Comparison of ENCODE assay signal across 19 cellular contexts in genomic region chr14:21398901-21399300, GRCh38. TPM values are rescaled to one million over a fixed set of nuclear protein-coding genes. Genes with fewer than 3 reads are reported as not detected.
DNase-seq lines count a peak whose midpoint lies in the region; TF ChIP-seq lines count a peak whose summit lies in the region.
"Had no signal": no experiment of that assay in that cellular context is flagged by ENCODE, and none has a peak within 500 bp of the region (broad histone marks: within the 10 kb centered on the region; RNA-seq: fewer than 3 reads in every experiment).

No MANE protein-coding gene starts in this region.

- intact Hi-C loops in activated naive CD4-positive, alpha-beta T cell treated with anti-CD3 and anti-CD28 coated beads for 36 hours (cut with micrococcal nuclease), result no loop called here

- H3K27ac Mint-ChIP-seq in activated naive CD4-positive, alpha-beta T cell treated with anti-CD3 and anti-CD28 coated beads, Interleukin-2, amount 10 ng/mL, durations not matched to agents 7 days and 5 days, result peak overlapping the region; percentile 33
- no peak overlapping the region for H3K27ac Mint-ChIP-seq in activated naive CD4-positive, alpha-beta T cell treated with anti-CD3 and anti-CD28 coated beads for 36 hours
- H3K27ac Mint-ChIP-seq: HFFc6 had no signal

- CTCF ChIA-PET in activated naive CD4-positive, alpha-beta T cell treated with anti-CD3 and anti-CD28 coated beads, Interleukin-2, amount 10 ng/mL, durations not matched to agents 7 days and 5 days (lab: Charles Lee), result no interaction called here
- CTCF ChIA-PET in activated naive CD4-positive, alpha-beta T cell treated with anti-CD3 and anti-CD28 coated beads for 36 hours (lab: Charles Lee), result no interaction called here

- no peak overlapping the region for H3K27ac ChIP-seq in coronary artery
- H3K27ac ChIP-seq: A549 had no signal

- H3K27me3 Mint-ChIP-seq in activated naive CD4-positive, alpha-beta T cell treated with anti-CD3 and anti-CD28 coated beads, Interleukin-2, amount 10 ng/mL, durations not matched to agents 7 days and 5 days, result no peaks in the 10 kb centered on the region
- H3K27me3 Mint-ChIP-seq in activated naive CD4-positive, alpha-beta T cell treated with anti-CD3 and anti-CD28 coated beads for 36 hours (ENCODE audit: low read depth), result no peaks in the 10 kb centered on the region
- H3K27me3 Mint-ChIP-seq: CD4-positive, alpha-beta memory T cell had no signal

- H3K4me1 Mint-ChIP-seq in activated naive CD4-positive, alpha-beta T cell treated with anti-CD3 and anti-CD28 coated beads, Interleukin-2, amount 10 ng/mL, durations not matched to agents 7 days and 5 days, result no peaks in the 10 kb centered on the region
- H3K4me1 Mint-ChIP-seq in activated naive CD4-positive, alpha-beta T cell treated with anti-CD3 and anti-CD28 coated beads for 36 hours (ENCODE audit: low read depth), result no peaks in the 10 kb centered on the region
- H3K4me1 Mint-ChIP-seq: CD4-positive, alpha-beta memory T cell had no signal

- H3K4me3 ChIP-seq in coronary artery, result no peak overlapping the region
- H3K4me3 ChIP-seq: A549, GM12878, HAP-1 had no signal

- H3K4me3 Mint-ChIP-seq in activated naive CD4-positive, alpha-beta T cell treated with anti-CD3 and anti-CD28 coated beads, Interleukin-2, amount 10 ng/mL, durations not matched to agents 7 days and 5 days, result no peak overlapping the region
- no peak overlapping the region for H3K4me3 Mint-ChIP-seq in activated naive CD4-positive, alpha-beta T cell treated with anti-CD3 and anti-CD28 coated beads for 36 hours
- H3K4me3 Mint-ChIP-seq: CD4-positive, alpha-beta memory T cell; HFFc6 had no signal

- no peak for TF ChIP-seq CTCF in coronary artery (IDR thresholded peaks at IDR 0.05)

- DNase-seq in activated naive CD4-positive, alpha-beta T cell treated with anti-CD3 and anti-CD28 coated beads, Interleukin-2, amount 10 ng/mL, durations not matched to agents 7 days and 5 days, result no peak
- no peak for DNase-seq in activated naive CD4-positive, alpha-beta T cell treated with anti-CD3 and anti-CD28 coated beads for 36 hours
- DNase-seq in G401 (ENCODE audit: low spot score) (peak; percentile 83), cerebellar cortex (ENCODE audit: low spot score) (peak; percentile 79), AG20443 (ENCODE audit: low spot score) (no peak), coronary artery (ENCODE audit: low spot score) (no peak)
- DNase-seq in stimulated activated naive CD4-positive, alpha-beta T cell (lab: John Stamatoyannopoulos, UW), result no peak
- DNase-seq: 8988T; ACHN; Caco-2; CD4-positive, alpha-beta memory T cell; DMS153; DND-41; GDM1; GOT3; HFFc6 had no signal

- H3K9me3 Mint-ChIP-seq in activated naive CD4-positive, alpha-beta T cell treated with anti-CD3 and anti-CD28 coated beads, Interleukin-2, amount 10 ng/mL, durations not matched to agents 7 days and 5 days, result no peaks in the 10 kb centered on the region
- H3K9me3 Mint-ChIP-seq in activated naive CD4-positive, alpha-beta T cell treated with anti-CD3 and anti-CD28 coated beads for 36 hours, result no peaks in the 10 kb centered on the region
- H3K9me3 Mint-ChIP-seq: CD4-positive, alpha-beta memory T cell; HFFc6 had no signal

- in situ Hi-C loops in G401 (cut with HindIII; ENCODE audit: low sequenced_read_pairs), result no loop called here

- H3K36me3 Mint-ChIP-seq in activated naive CD4-positive, alpha-beta T cell treated with anti-CD3 and anti-CD28 coated beads, Interleukin-2, amount 10 ng/mL, durations not matched to agents 7 days and 5 days, result peaks cover 74% of the 10 kb centered on the region
- H3K36me3 Mint-ChIP-seq in activated naive CD4-positive, alpha-beta T cell treated with anti-CD3 and anti-CD28 coated beads for 36 hours (ENCODE audit: low read depth), result peaks cover 56% of the 10 kb centered on the region

RNA-seq across cellular contexts. Expression of gene SUPT16H, which starts 15.1 kb away (rescaled TPM):
- 100 to 1,000 TPM; 164 to 165 TPM for total RNA-seq in activated naive CD4-positive, alpha-beta T cell treated with anti-CD3 and anti-CD28 coated beads for 36 hours
- total RNA-seq in G401 (2014; rRNA removed; shearing (Covaris generic)), result 70.3 and 87.7 TPM in 2 replicates

RNA-seq across cellular contexts. Expression of gene CHD8, which starts 57.0 kb away (rescaled TPM):
- 10 to 100 TPM; 73.9 to 75.5 TPM for total RNA-seq in activated naive CD4-positive, alpha-beta T cell treated with anti-CD3 and anti-CD28 coated beads for 36 hours
- total RNA-seq in G401 (2014; rRNA removed; shearing (Covaris generic)), result 54.4 and 65.0 TPM in 2 replicates

Comparison
In these comparisons a context has a peak if more than half of its experiments do, and no peak if none do; other contexts are left out.
1. DNase-seq: peak in G401 (single experiment) and cerebellar cortex (single experiment); none in activated naive CD4-positive, alpha-beta T cell treated with anti-CD3 and anti-CD28 coated beads, Interleukin-2, amount 10 ng/mL, durations not matched to agents 7 days and 5 days (single experiment), activated naive CD4-positive, alpha-beta T cell treated with anti-CD3 and anti-CD28 coated beads for 36 hours (single experiment), AG20443 (single experiment), coronary artery (single experiment) and stimulated activated naive CD4-positive, alpha-beta T cell (0 of 6).